Comparison of ENCODE assay signal across 26 cellular contexts in genomic region chr14:94761348-94761998, GRCh38. TPM values are rescaled to one million over a fixed set of nuclear protein-coding genes. Genes with fewer than 3 reads are reported as not detected.
DNase-seq lines count a peak whose midpoint lies in the region; ATAC-seq and TF ChIP-seq lines count a peak whose summit lies in the region.
"Had no signal": no experiment of that assay in that cellular context is flagged by ENCODE, and none has a peak within 500 bp of the region (broad histone marks: within the 10 kb centered on the region; RNA-seq: fewer than 3 reads in every experiment).

No MANE protein-coding gene starts in this region.

- H3K27ac ChIP-seq in left ventricle myocardium inferior (replicated peaks) (peak overlapping the region; percentile 38), RWPE2 (ENCODE audit: poor library complexity, severe bottlenecking) (no peak overlapping the region), sigmoid colon (no peak overlapping the region)

- TF ChIP-seq CTCF in left ventricle myocardium inferior (IDR thresholded peaks at IDR 0.05; ENCODE audit: borderline replicate concordance) (no peak), RWPE2 (IDR thresholded peaks at IDR 0.05; ENCODE audit: poor library complexity, severe bottlenecking) (no peak), sigmoid colon (IDR thresholded peaks at IDR 0.05) (no peak)

- no peak for TF ChIP-seq EP300 in sigmoid colon (IDR thresholded peaks at IDR 0.05)

- TF ChIP-seq POLR2A in sigmoid colon (IDR thresholded peaks at IDR 0.05) = no peak

- 71 to 75% methylated on average over 12 of the region's 12 CpGs for WGBS in sigmoid colon, 2 donors

- H3K27me3 ChIP-seq in left ventricle myocardium inferior (ENCODE audit: low read depth) (peaks cover 98% of the 10 kb centered on the region), RWPE2 (ENCODE audit: insufficient read depth, poor library complexity, severe bottlenecking) (peaks cover 35% of the 10 kb centered on the region), sigmoid colon (peaks cover 0 to 40% (median 5%) of the 10 kb centered on the region in 3 donors)

- H3K4me3 ChIP-seq in left ventricle myocardium inferior (no peak overlapping the region), RWPE2 (ENCODE audit: severe bottlenecking) (no peak overlapping the region), sigmoid colon (no peak overlapping the region)
- H3K4me3 ChIP-seq: tibial artery had no signal

- H3K4me1 ChIP-seq in left ventricle myocardium inferior (no peaks in the 10 kb centered on the region), RWPE2 (ENCODE audit: insufficient read depth, poor library complexity, severe bottlenecking) (no peaks in the 10 kb centered on the region), sigmoid colon (peaks cover 0 to 11% (median 5%) of the 10 kb centered on the region in 4 donors)
- H3K4me1 ChIP-seq: tibial artery had no signal

- intact Hi-C loops in left ventricle myocardium inferior (cut with micrococcal nuclease) = no loop called here
- intact Hi-C loops in cardiac septum (cut with DNase I) = no loop called here
- intact Hi-C loops in sigmoid colon (cut with DNase I) = no loop called here

- H3K36me3 ChIP-seq in left ventricle myocardium inferior = no peaks in the 10 kb centered on the region
- H3K36me3 ChIP-seq in RWPE2 (ENCODE audit: low read depth) = no peaks in the 10 kb centered on the region
- H3K36me3 ChIP-seq in sigmoid colon = no peaks in the 10 kb centered on the region
- H3K36me3 ChIP-seq: tibial artery had no signal

- H3K9me3 ChIP-seq in left ventricle myocardium inferior (replicated peaks) (no peaks in the 10 kb centered on the region), RWPE2 (ENCODE audit: severe bottlenecking) (no peaks in the 10 kb centered on the region), sigmoid colon (no peaks in the 10 kb centered on the region)
- H3K9me3 ChIP-seq: tibial artery had no signal

- no peak for DNase-seq in left ventricle myocardium inferior
- DNase-seq in cardiac septum (ENCODE audit: low spot score) = no peak
- DNase-seq in RWPE2 (ENCODE audit: low spot score) = no peak
- DNase-seq in sigmoid colon = peak; percentile 89
- DNase-seq: activated CD4-positive, alpha-beta memory T cell treated with anti-CD3 and anti-CD28 coated beads for 36 hours; activated CD4-positive, CD25-positive, alpha-beta regulatory T cell treated with anti-CD3 and anti-CD28 coated beads, Interleukin-2, amount 50 U/mL, for 72 hours; activated naive CD8-positive, alpha-beta T cell treated with anti-CD3 and anti-CD28 coated beads, Interleukin-2, amount 50 U/mL, for 24 hours; activated T-cell treated with anti-CD3 and anti-CD28 coated beads, Interleukin-2, amount 50 U/mL, for 72 hours; central memory CD4-positive, alpha-beta T cell; foreskin fibroblast; HCEC 1CT; IMR-90; NCI-H146; nephron progenitor cell; SIG-M5; stimulated activated CD4-positive, alpha-beta T cell treated with anti-CD3 and anti-CD28 coated beads, Interleukin-12 subunit alpha, Interleukin-12 subunit beta, amount 100 ng/mL, for 4 hours; stimulated activated CD4-positive, alpha-beta T cell treated with anti-CD3 and anti-CD28 coated beads, Interleukin-2, amount 100 ng/mL, for 48 hours; stimulated activated naive CD8-positive, alpha-beta T cell treated with anti-CD3 and anti-CD28 coated beads, Interleukin-15, amount 100 ng/mL, for 72 hours had no signal

- 0 out of 3 replicates have a peak, but pooled peaks have one; percentile 9 for ATAC-seq in RWPE2 (ENCODE audit: low read depth)
- ATAC-seq in GM21723 (IDR thresholded peaks at IDR 0.05; ENCODE audit: unreplicated experiment) = no peak
- ATAC-seq in GM21423 (IDR thresholded peaks at IDR 0.05; ENCODE audit: unreplicated experiment) = no peak
- no peak for ATAC-seq in HG02981 (IDR thresholded peaks at IDR 0.05; ENCODE audit: unreplicated experiment)
- ATAC-seq: activated naive CD8-positive, alpha-beta T cell treated with anti-CD3 and anti-CD28 coated beads, Interleukin-2, amount 50 U/mL, for 24 hours; activated T-cell treated with anti-CD3 and anti-CD28 coated beads, Interleukin-2, amount 50 U/mL, for 72 hours; stimulated activated naive CD8-positive, alpha-beta T cell treated with anti-CD3 and anti-CD28 coated beads, Interleukin-15, amount 100 ng/mL, for 72 hours had no signal

RNA-seq across cellular contexts. Expression of gene GSC, which starts 8.4 kb away (rescaled TPM):
- 0.66 TPM for total RNA-seq in left ventricle myocardium inferior
- total RNA-seq in cardiac septum = 0.43 TPM
- total RNA-seq in sigmoid colon = 1 to 10 TPM in 2 of 4 donors, under 1 TPM in 2; 0.33 to 7.5 (median 0.74) TPM
- under 1 TPM in 1 of 3 donors, not detected in 2; 0.07 TPM for polyA plus RNA-seq in sigmoid colon
- total RNA-seq: activated CD4-positive, alpha-beta memory T cell treated with anti-CD3 and anti-CD28 coated beads for 36 hours; G401; IMR-90; osteocyte; renal cortical epithelial cell had no signal
- polyA plus RNA-seq: BJ, IMR-90 had no signal
